16 cellular contexts compared by ENCODE assay signal in the genomic region with DNA sequence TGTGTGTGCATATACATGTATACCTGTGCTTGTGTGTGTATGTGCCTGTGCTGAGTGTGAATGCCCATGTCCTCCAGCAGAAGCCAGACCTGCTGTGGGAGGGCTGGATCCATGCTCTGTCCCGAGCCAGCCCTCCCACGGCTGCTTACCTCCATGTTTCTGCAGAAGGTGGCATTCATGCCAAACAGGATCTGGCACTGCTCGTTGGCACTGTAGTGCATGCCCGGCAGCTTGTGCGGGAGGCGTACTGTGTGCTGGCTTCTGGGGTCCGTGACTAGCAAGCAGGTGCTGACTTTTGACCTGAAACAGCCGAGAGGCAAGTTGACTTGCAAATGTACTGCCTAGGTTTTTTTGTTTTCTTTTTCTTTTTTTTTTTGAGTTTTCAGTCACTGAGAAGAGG.
DNase-seq lines count a peak whose midpoint lies in the region; ATAC-seq and TF ChIP-seq lines count a peak whose summit lies in the region.
"Had no signal": no experiment of that assay in that cellular context is flagged by ENCODE, and none has a peak within 500 bp of the region (broad histone marks: within the 10 kb centered on the region; RNA-seq: fewer than 3 reads in every experiment).

No MANE protein-coding gene starts in this region.

- no peaks in the 10 kb centered on the region for H3F3A ChIP-seq in GM23248 (ENCODE audit: insufficient read depth)

- H3K79me2 ChIP-seq in GM23248 (ENCODE audit: insufficient read depth): no peaks in the 10 kb centered on the region

- peak in 3 of 4 donors; percentile 45 to 70 (median 47) for ATAC-seq in heart left ventricle
- ATAC-seq: CD8-positive, alpha-beta T cell; GM12878 had no signal

- intact Hi-C loops in heart left ventricle (cut with DNase I) (no loop called here), prostate gland (cut with DNase I) (no loop called here)

- TF ChIP-seq CTCF in heart left ventricle (IDR thresholded peaks at IDR 0.05) (no peak), right atrium auricular region (IDR thresholded peaks at IDR 0.05) (no peak), prostate gland (IDR thresholded peaks at IDR 0.05) (no peak)

- no peaks in the 10 kb centered on the region for H4K20me1 ChIP-seq in GM23248 (ENCODE audit: insufficient read depth)
- H4K20me1 ChIP-seq: BLaER1 had no signal

- no peak overlapping the region for H3K4me3 ChIP-seq in heart left ventricle
- H3K4me3 ChIP-seq in right atrium auricular region: no peak overlapping the region
- H3K4me3 ChIP-seq in prostate gland: no peak overlapping the region
- H3K4me3 ChIP-seq in GM23248: no peak overlapping the region
- H3K4me3 ChIP-seq: BLaER1, GM12878 had no signal

- 62 to 71% (median 64%) methylated on average over 7 to 8 of the region's 8 CpGs for WGBS in heart left ventricle, 4 donors
- 35% methylated on average over 8 of the region's 8 CpGs for WGBS in prostate gland
- WGBS in GM23248 (ENCODE audit: low coverage in 1 of 2, low lambda C conversion rate in 2 of 2, missing lambda C conversion rate in 2 of 2), 2 experiments: 43 to 52% methylated on average over 8 of the region's 8 CpGs

- H3K9ac ChIP-seq in GM23248: no peak overlapping the region
- H3K9ac ChIP-seq: BLaER1 had no signal

- peak in 1 of 5 donors; percentile 50 for DNase-seq in heart left ventricle
- DNase-seq in right atrium auricular region (ENCODE audit: low spot score): no peak
- DNase-seq in G401 (ENCODE audit: low spot score): peak; percentile 61
- peak; percentile 66 for DNase-seq in cerebellum (ENCODE audit: low spot score)
- DNase-seq in prostate gland (ENCODE audit: low spot score): peak; percentile 33
- no peak for DNase-seq in AG20443 (ENCODE audit: low spot score)
- no peak for DNase-seq in GM23248
- DNase-seq: ACHN; AML-193; Calu3; CD8-positive, alpha-beta T cell; DMS79 treated with DMSO at 0.1 percent for 48 hours; H9; IMR-90 had no signal

- H3K9me3 ChIP-seq in heart left ventricle: peaks cover 0 to 23% (median 13%) of the 10 kb centered on the region in 12 donors
- peaks cover 3 to 17% of the 10 kb centered on the region in 2 donors for H3K9me3 ChIP-seq in right atrium auricular region
- H3K9me3 ChIP-seq in prostate gland: no peaks in the 10 kb centered on the region
- H3K9me3 ChIP-seq in GM23248 (ENCODE audit: low read depth): no peaks in the 10 kb centered on the region

- H3K4me2 ChIP-seq in GM23248 (ENCODE audit: unreplicated experiment): no peak overlapping the region
- H3K4me2 ChIP-seq: BLaER1 had no signal

- no peaks in the 10 kb centered on the region for H3K9me2 ChIP-seq in GM23248 (ENCODE audit: insufficient read depth)

- in situ Hi-C loops in G401 (cut with HindIII; ENCODE audit: low sequenced_read_pairs): no loop called here
- in situ Hi-C loops in GM23248 (cut with MboI): no loop called here

- TF ChIP-seq POLR2A in heart left ventricle (IDR thresholded peaks at IDR 0.05) (no peak), prostate gland (IDR thresholded peaks at IDR 0.05) (no peak)

- no peak overlapping the region for H2AFZ ChIP-seq in GM23248

- H3K27ac ChIP-seq in heart left ventricle (no peak overlapping the region), right atrium auricular region (no peak overlapping the region), prostate gland (no peak overlapping the region), GM23248 (no peak overlapping the region)
- H3K27ac ChIP-seq: BLaER1 had no signal

- H3K27me3 ChIP-seq in heart left ventricle (no peaks in the 10 kb centered on the region), right atrium auricular region (no peaks in the 10 kb centered on the region), prostate gland (replicated peaks; ENCODE audit: insufficient read depth) (no peaks in the 10 kb centered on the region), GM23248 (replicated peaks; ENCODE audit: insufficient read depth) (no peaks in the 10 kb centered on the region)
- H3K27me3 ChIP-seq: BLaER1 had no signal

- H3K4me1 ChIP-seq in heart left ventricle (no peaks in the 10 kb centered on the region), right atrium auricular region (no peaks in the 10 kb centered on the region), prostate gland (replicated peaks) (no peaks in the 10 kb centered on the region), GM23248 (ENCODE audit: insufficient read depth) (no peaks in the 10 kb centered on the region)

- H3K36me3 ChIP-seq in heart left ventricle (no peaks in the 10 kb centered on the region), right atrium auricular region (no peaks in the 10 kb centered on the region), prostate gland (no peaks in the 10 kb centered on the region), GM23248 (ENCODE audit: low read depth) (no peaks in the 10 kb centered on the region)
- H3K36me3 ChIP-seq: BLaER1 had no signal

Comparison
In these comparisons a context has a peak if more than half of its experiments do, and no peak if none do; other contexts are left out.
1. DNase-seq: peak in G401 (single experiment), cerebellum (single experiment) and prostate gland (single experiment); none in right atrium auricular region (single experiment), AG20443 (single experiment) and GM23248 (single experiment).